Comparison of ENCODE assay signal across 13 cellular contexts in genomic region chr2:59886758-59887157, GRCh38.
"Had no signal": no experiment of that assay in that cellular context is flagged by ENCODE, and none has a peak within 500 bp of the region (broad histone marks: within the 10 kb centered on the region; RNA-seq: fewer than 3 reads in every experiment).

No MANE protein-coding gene starts in this region.

- ATAC-seq: WTC11 had no signal

- H3K36me3 Mint-ChIP-seq: mesothelial cell of epicardium had no signal

- DNase-seq: activated CD4-positive, alpha-beta T cell treated with anti-CD3 and anti-CD28 coated beads, Interleukin-2, amount 50 U/mL, for 4 hours; anterior cingulate cortex; endodermal cell; hypothalamus; kidney glomerular epithelial cell; T-helper 1 cell; trophoblast cell had no signal

- H3K4me3 ChIP-seq: breast epithelium, right atrium auricular region, SK-N-MC, skin epidermis had no signal

- H3K27ac Mint-ChIP-seq: endodermal cell, mesothelial cell of epicardium had no signal

- H3K9me3 Mint-ChIP-seq: endodermal cell had no signal

- H3K4me3 Mint-ChIP-seq: endodermal cell, mesothelial cell of epicardium, WTC11 had no signal
